ENCODE assay signal across 9 cellular contexts in the genomic region with DNA sequence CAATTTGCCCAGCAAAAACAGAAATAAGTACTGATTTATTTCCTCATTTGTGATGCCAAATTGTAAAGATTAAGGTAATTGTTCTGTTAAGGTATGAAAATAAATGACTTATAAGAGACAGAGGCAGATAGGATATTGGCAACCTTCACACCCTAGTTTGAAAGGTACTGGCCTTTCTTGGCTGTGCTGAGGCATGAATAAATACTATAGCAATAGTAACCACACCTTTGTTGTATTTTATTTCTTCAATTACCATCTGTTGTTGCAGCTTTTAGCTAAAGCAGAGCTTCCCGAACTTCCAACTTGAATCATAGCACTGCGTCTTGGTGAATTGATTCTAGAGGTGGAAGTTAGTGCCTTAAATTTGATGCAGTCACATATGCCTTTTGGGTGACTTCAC.
"Had no signal": no experiment of that assay in that cellular context is flagged by ENCODE, and none has a peak within 500 bp of the region (broad histone marks: within the 10 kb centered on the region; RNA-seq: fewer than 3 reads in every experiment).

No MANE protein-coding gene starts in this region.

- H3K4me3 Mint-ChIP-seq: GM23338, HFFc6 had no signal

- H3K4me3 ChIP-seq: GM23338, HAP-1 had no signal

- FAIRE-seq: H1, HepG2 had no signal

- H3K27ac Mint-ChIP-seq: GM23338, HFFc6, IgD-negative memory B cell had no signal

- H3K9me3 Mint-ChIP-seq: GM23338, HFFc6 had no signal

- DNase-seq: H7, HFFc6, KBM-7 had no signal

- H3K27me3 Mint-ChIP-seq: IgD-negative memory B cell had no signal

- ATAC-seq: GM23338, HCT116, HepG2 had no signal

- H3K4me1 Mint-ChIP-seq: IgD-negative memory B cell had no signal
